Comparison of ENCODE assay signal across 1 cellular context in the genomic region with DNA sequence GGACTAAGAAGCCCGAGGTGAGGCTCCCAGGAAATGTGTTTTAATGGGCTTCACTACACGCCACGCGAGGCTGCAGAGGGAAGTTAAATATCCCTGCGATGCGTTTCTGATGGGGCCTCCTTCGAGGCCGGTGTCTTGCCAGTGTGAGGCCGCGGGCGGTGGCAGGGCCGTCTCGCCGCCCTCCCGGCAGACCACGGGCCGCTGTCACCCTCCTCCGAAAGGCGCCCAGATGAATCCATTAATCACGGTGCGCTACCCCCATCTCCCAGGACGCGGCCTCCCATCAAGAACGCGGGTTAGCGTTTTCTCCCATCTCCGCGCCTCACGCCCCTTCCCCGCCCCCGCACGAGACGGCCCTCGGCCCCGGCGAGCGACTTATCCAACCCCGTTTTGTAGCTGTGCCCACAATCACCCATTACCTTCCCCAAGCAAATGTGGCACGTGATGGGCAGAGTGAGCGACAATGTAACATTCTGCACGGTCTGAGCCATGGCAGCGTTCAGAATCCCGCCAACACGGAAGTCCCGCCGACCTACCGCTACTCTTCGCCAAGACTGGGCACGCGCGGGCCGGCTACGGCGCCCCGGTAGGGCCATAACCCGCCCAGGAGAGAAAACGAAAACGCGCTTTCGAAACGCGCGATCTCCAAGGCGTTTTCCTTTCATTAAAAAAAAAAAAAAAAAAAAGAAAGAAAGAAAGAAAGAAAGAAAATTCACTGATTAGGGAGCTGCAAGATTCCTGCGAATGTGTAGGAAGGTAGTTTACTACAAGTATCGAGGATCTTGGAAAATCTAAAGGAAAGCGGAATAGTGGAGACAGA.
A peak's percentile ranks its signal among the peaks of the same experiment; 100 is the strongest.
TF ChIP-seq lines count a peak whose summit lies in the region.

A gene with protein sequence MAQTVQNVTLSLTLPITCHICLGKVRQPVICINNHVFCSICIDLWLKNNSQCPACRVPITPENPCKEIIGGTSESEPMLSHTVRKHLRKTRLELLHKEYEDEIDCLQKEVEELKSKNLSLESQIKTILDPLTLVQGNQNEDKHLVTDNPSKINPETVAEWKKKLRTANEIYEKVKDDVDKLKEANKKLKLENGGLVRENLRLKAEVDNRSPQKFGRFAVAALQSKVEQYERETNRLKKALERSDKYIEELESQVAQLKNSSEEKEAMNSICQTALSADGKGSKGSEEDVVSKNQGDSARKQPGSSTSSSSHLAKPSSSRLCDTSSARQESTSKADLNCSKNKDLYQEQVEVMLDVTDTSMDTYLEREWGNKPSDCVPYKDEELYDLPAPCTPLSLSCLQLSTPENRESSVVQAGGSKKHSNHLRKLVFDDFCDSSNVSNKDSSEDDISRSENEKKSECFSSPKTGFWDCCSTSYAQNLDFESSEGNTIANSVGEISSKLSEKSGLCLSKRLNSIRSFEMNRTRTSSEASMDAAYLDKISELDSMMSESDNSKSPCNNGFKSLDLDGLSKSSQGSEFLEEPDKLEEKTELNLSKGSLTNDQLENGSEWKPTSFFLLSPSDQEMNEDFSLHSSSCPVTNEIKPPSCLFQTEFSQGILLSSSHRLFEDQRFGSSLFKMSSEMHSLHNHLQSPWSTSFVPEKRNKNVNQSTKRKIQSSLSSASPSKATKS (minus strand): TSS at position 526 of the 820 bp plus-strand sequence. CDS start 35 bp downstream, at position 491.

TF ChIP-seq in K562, 482 proteins besides CTCF, POLR2A, EP300 and RAD21 (continued from another document):
- TF ChIP-seq, protein P1, sequence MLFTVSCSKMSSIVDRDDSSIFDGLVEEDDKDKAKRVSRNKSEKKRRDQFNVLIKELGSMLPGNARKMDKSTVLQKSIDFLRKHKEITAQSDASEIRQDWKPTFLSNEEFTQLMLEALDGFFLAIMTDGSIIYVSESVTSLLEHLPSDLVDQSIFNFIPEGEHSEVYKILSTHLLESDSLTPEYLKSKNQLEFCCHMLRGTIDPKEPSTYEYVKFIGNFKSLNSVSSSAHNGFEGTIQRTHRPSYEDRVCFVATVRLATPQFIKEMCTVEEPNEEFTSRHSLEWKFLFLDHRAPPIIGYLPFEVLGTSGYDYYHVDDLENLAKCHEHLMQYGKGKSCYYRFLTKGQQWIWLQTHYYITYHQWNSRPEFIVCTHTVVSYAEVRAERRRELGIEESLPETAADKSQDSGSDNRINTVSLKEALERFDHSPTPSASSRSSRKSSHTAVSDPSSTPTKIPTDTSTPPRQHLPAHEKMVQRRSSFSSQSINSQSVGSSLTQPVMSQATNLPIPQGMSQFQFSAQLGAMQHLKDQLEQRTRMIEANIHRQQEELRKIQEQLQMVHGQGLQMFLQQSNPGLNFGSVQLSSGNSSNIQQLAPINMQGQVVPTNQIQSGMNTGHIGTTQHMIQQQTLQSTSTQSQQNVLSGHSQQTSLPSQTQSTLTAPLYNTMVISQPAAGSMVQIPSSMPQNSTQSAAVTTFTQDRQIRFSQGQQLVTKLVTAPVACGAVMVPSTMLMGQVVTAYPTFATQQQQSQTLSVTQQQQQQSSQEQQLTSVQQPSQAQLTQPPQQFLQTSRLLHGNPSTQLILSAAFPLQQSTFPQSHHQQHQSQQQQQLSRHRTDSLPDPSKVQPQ (CRISPR knock-in tag; IDR thresholded peaks at IDR 0.05; ENCODE audit: borderline replicate concordance) = no peak
- TF ChIP-seq, protein P2, sequence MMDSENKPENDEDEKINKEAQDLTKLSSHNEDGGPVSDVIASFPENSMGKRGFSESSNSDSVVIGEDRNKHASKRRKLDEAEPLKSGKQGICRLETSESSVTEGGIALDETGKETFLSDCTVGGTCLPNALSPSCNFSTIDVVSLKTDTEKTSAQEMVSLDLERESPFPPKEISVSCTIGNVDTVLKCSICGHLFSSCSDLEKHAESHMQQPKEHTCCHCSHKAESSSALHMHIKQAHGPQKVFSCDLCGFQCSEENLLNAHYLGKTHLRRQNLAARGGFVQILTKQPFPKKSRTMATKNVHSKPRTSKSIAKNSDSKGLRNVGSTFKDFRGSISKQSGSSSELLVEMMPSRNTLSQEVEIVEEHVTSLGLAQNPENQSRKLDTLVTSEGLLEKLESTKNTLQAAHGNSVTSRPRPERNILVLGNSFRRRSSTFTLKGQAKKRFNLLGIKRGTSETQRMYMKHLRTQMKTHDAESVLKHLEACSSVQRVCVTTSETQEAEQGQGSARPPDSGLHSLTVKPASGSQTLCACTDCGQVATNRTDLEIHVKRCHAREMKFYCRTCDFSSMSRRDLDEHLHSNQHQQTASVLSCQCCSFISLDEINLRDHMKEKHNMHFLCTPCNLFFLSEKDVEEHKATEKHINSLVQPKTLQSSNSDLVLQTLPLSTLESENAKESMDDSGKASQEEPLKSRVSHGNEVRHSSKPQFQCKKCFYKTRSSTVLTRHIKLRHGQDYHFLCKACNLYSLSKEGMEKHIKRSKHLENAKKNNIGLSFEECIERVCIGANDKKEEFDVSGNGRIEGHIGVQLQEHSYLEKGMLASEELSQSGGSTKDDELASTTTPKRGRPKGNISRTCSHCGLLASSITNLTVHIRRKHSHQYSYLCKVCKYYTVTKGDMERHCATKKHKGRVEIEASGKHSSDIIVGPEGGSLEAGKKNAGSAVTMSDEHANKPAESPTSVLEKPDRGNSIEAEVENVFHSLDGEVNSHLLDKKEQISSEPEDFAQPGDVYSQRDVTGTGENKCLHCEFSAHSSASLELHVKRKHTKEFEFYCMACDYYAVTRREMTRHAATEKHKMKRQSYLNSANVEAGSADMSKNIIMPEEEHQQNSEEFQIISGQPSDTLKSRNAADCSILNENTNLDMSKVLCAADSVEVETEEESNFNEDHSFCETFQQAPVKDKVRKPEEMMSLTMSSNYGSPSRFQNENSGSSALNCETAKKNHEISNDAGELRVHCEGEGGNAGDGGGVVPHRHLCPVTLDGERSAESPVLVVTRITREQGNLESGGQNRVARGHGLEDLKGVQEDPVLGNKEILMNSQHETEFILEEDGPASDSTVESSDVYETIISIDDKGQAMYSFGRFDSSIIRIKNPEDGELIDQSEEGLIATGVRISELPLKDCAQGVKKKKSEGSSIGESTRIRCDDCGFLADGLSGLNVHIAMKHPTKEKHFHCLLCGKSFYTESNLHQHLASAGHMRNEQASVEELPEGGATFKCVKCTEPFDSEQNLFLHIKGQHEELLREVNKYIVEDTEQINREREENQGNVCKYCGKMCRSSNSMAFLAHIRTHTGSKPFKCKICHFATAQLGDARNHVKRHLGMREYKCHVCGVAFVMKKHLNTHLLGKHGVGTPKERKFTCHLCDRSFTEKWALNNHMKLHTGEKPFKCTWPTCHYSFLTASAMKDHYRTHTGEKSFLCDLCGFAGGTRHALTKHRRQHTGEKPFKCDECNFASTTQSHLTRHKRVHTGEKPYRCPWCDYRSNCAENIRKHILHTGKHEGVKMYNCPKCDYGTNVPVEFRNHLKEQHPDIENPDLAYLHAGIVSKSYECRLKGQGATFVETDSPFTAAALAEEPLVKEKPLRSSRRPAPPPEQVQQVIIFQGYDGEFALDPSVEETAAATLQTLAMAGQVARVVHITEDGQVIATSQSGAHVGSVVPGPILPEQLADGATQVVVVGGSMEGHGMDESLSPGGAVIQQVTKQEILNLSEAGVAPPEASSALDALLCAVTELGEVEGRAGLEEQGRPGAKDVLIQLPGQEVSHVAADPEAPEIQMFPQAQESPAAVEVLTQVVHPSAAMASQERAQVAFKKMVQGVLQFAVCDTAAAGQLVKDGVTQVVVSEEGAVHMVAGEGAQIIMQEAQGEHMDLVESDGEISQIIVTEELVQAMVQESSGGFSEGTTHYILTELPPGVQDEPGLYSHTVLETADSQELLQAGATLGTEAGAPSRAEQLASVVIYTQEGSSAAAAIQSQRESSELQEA (IDR thresholded peaks at IDR 0.05; ENCODE audit: low read depth) = peak; percentile 93
- TF ChIP-seq CEBPB (tag; IDR thresholded peaks at IDR 0.05) (no peak), KDM5B (IDR thresholded peaks at IDR 0.05; ENCODE audit: insufficient replicate concordance, low read depth, low read length) (peak; percentile 63), TAF1 (IDR thresholded peaks at IDR 0.05; ENCODE audit: control insufficient read depth, extremely low read depth, insufficient read depth, low read length, severe bottlenecking) (peak; percentile 67), SIRT6 (IDR thresholded peaks at IDR 0.05; ENCODE audit: low read depth, low read length) (no peak), ZNF239 (CRISPR knock-in tag; IDR thresholded peaks at IDR 0.05) (no peak), POLR2H (tag; IDR thresholded peaks at IDR 0.05; ENCODE audit: low read depth) (0 out of 2 replicates have a peak, but pooled peaks have one; percentile 39), ZZZ3 (IDR thresholded peaks at IDR 0.05) (peak; percentile 41; the same call in 1 of the 2 replicates), XRCC5 (IDR thresholded peaks at IDR 0.05; ENCODE audit: low read depth, low read length) (no peak), ELF2 (CRISPR knock-in tag; IDR thresholded peaks at IDR 0.05) (peak; percentile 83), CBX8 (IDR thresholded peaks at IDR 0.05; ENCODE audit: borderline replicate concordance, extremely low read depth, low read depth, low read length, poor library complexity, severe bottlenecking) (no peak), TOE1 (IDR thresholded peaks at IDR 0.05; ENCODE audit: borderline replicate concordance) (0 out of 2 replicates have a peak, but pooled peaks have one; percentile 60), TOE1 (CRISPR knock-in tag; IDR thresholded peaks at IDR 0.05; ENCODE audit: borderline replicate concordance, low read depth) (no peak), PHB2 (IDR thresholded peaks at IDR 0.05; ENCODE audit: low read depth) (no peak), POLR2AphosphoS2 (IDR thresholded peaks at IDR 0.05; ENCODE audit: low read length) (no peak), ZNF347 (CRISPR knock-in tag; IDR thresholded peaks at IDR 0.05; ENCODE audit: low read depth) (no peak), SAP30 (IDR thresholded peaks at IDR 0.05; ENCODE audit: borderline replicate concordance, insufficient read depth, low read depth, low read length, poor library complexity, severe bottlenecking) (peak; percentile 47)
- TF ChIP-seq, protein P3, sequence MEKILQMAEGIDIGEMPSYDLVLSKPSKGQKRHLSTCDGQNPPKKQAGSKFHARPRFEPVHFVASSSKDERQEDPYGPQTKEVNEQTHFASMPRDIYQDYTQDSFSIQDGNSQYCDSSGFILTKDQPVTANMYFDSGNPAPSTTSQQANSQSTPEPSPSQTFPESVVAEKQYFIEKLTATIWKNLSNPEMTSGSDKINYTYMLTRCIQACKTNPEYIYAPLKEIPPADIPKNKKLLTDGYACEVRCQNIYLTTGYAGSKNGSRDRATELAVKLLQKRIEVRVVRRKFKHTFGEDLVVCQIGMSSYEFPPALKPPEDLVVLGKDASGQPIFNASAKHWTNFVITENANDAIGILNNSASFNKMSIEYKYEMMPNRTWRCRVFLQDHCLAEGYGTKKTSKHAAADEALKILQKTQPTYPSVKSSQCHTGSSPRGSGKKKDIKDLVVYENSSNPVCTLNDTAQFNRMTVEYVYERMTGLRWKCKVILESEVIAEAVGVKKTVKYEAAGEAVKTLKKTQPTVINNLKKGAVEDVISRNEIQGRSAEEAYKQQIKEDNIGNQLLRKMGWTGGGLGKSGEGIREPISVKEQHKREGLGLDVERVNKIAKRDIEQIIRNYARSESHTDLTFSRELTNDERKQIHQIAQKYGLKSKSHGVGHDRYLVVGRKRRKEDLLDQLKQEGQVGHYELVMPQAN (IDR thresholded peaks at IDR 0.05; ENCODE audit: borderline replicate concordance) = peak; percentile 61; the same call in 1 of the 2 replicates
- TF ChIP-seq, protein P4, sequence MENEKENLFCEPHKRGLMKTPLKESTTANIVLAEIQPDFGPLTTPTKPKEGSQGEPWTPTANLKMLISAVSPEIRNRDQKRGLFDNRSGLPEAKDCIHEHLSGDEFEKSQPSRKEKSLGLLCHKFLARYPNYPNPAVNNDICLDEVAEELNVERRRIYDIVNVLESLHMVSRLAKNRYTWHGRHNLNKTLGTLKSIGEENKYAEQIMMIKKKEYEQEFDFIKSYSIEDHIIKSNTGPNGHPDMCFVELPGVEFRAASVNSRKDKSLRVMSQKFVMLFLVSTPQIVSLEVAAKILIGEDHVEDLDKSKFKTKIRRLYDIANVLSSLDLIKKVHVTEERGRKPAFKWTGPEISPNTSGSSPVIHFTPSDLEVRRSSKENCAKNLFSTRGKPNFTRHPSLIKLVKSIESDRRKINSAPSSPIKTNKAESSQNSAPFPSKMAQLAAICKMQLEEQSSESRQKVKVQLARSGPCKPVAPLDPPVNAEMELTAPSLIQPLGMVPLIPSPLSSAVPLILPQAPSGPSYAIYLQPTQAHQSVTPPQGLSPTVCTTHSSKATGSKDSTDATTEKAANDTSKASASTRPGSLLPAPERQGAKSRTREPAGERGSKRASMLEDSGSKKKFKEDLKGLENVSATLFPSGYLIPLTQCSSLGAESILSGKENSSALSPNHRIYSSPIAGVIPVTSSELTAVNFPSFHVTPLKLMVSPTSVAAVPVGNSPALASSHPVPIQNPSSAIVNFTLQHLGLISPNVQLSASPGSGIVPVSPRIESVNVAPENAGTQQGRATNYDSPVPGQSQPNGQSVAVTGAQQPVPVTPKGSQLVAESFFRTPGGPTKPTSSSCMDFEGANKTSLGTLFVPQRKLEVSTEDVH (IDR thresholded peaks at IDR 0.05; ENCODE audit: low read depth, partially characterized antibody) = peak; percentile 15
